Comparison of ENCODE assay signal across 8 cellular contexts in genomic region chr15:42736178-42736792, GRCh38. TPM values are rescaled to one million over a fixed set of nuclear protein-coding genes. Genes with fewer than 3 reads are reported as not detected.
A peak's percentile ranks its signal among the peaks of the same experiment; 100 is the strongest.
DNase-seq lines count a peak whose midpoint lies in the region; ATAC-seq and TF ChIP-seq lines count a peak whose summit lies in the region.

No MANE protein-coding gene starts in this region.

- CTCF ChIA-PET in AG04449 (lab: Yijun Ruan, JAX), result interaction anchor here (1.3 to 4.6 kb wide), 5 partner anchors 20 to 197 kb away, joined by 3 to 27 read pairs (median 5); no protein-coding TSS in a partner anchor
- CTCF ChIA-PET in activated CD4-positive, alpha-beta T cell treated with anti-CD3 and anti-CD28 coated beads, Interleukin-2, amount 10 ng/mL, durations not matched to agents 7 days and 5 days (lab: Charles Lee), result interaction anchor here (0.6 to 1.3 kb wide), 4 partner anchors 10 to 580 kb away, joined by 3 to 5 read pairs (median 4); no protein-coding TSS in a partner anchor

- POLR2A ChIA-PET in AG04449 (lab: Yijun Ruan, JAX), result interaction anchor here (0.5 kb wide), 1 partner anchor 174 kb away, joined by 3 read pairs; no protein-coding TSS in a partner anchor
- POLR2A ChIA-PET in activated CD4-positive, alpha-beta T cell treated with anti-CD3 and anti-CD28 coated beads, Interleukin-2, amount 10 ng/mL, durations not matched to agents 7 days and 5 days (lab: Charles Lee), result interaction anchor here (0.6 to 0.9 kb wide), 2 partner anchors 143 to 171 kb away, joined by 3 to 6 read pairs; no protein-coding TSS in a partner anchor

- H3K9me3 Mint-ChIP-seq in activated CD4-positive, alpha-beta T cell treated with anti-CD3 and anti-CD28 coated beads, Interleukin-2, amount 10 ng/mL, durations not matched to agents 7 days and 5 days, result no peaks in the 10 kb centered on the region

- H3K9me3 ChIP-seq in neuron (ENCODE audit: low read length), result no peaks in the 10 kb centered on the region

- peaks cover 27% of the 10 kb centered on the region for H3K36me3 Mint-ChIP-seq in activated CD4-positive, alpha-beta T cell treated with anti-CD3 and anti-CD28 coated beads, Interleukin-2, amount 10 ng/mL, durations not matched to agents 7 days and 5 days (ENCODE audit: low read depth)

- peaks cover 27% of the 10 kb centered on the region for H3K4me1 Mint-ChIP-seq in activated CD4-positive, alpha-beta T cell treated with anti-CD3 and anti-CD28 coated beads, Interleukin-2, amount 10 ng/mL, durations not matched to agents 7 days and 5 days

- H3K27ac Mint-ChIP-seq in activated CD4-positive, alpha-beta T cell treated with anti-CD3 and anti-CD28 coated beads, Interleukin-2, amount 10 ng/mL, durations not matched to agents 7 days and 5 days, result peak overlapping the region; percentile 73

- H3K4me3 Mint-ChIP-seq in activated CD4-positive, alpha-beta T cell treated with anti-CD3 and anti-CD28 coated beads, Interleukin-2, amount 10 ng/mL, durations not matched to agents 7 days and 5 days, result peak overlapping the region; percentile 79

- H3K27me3 ChIP-seq in neuron (ENCODE audit: insufficient read depth, low read length), result no peaks in the 10 kb centered on the region

- TF ChIP-seq CTCF in AG04449 (IDR thresholded peaks at IDR 0.05; ENCODE audit: insufficient read depth, low read length, missing control alignments) (no peak), fibroblast of mammary gland (conservative IDR thresholded peaks at IDR 0.05; ENCODE audit: control insufficient read depth, insufficient read depth, low read depth, low read length) (no peak)

- ATAC-seq in GM18907 (IDR thresholded peaks at IDR 0.05; ENCODE audit: unreplicated experiment), result peak; percentile 42
- ATAC-seq in HG03175 (IDR thresholded peaks at IDR 0.05; ENCODE audit: unreplicated experiment), result peak; percentile 32

- no peaks in the 10 kb centered on the region for H3K27me3 Mint-ChIP-seq in activated CD4-positive, alpha-beta T cell treated with anti-CD3 and anti-CD28 coated beads, Interleukin-2, amount 10 ng/mL, durations not matched to agents 7 days and 5 days

- peak overlapping the region; percentile 91 for H2AFZ ChIP-seq in neuron (ENCODE audit: low read depth, low read length)

- peaks cover 10% of the 10 kb centered on the region for H3K4me1 ChIP-seq in neuron (ENCODE audit: insufficient read depth, low read length)

- H3K4me3 ChIP-seq in AG04449 (ENCODE audit: low read depth, low read length) (peak overlapping the region; percentile 92), fibroblast of mammary gland (ENCODE audit: control insufficient read depth, low read depth, low read length) (peak overlapping the region; percentile 74), neuron (ENCODE audit: low read length) (peak overlapping the region; percentile 66)

- no peak for DNase-seq in AG04449 (ENCODE audit: low read depth, low spot score)
- DNase-seq in activated CD4-positive, alpha-beta T cell treated with anti-CD3 and anti-CD28 coated beads, Interleukin-2, amount 10 ng/mL, durations not matched to agents 7 days and 5 days, result peak; percentile 16
- peak; percentile 8 for DNase-seq in fibroblast of mammary gland (ENCODE audit: low read depth)
- DNase-seq in H4 (ENCODE audit: low spot score), result no peak
- DNase-seq in ureter (ENCODE audit: low spot score), result no peak

- peaks cover 36% of the 10 kb centered on the region for H3K36me3 ChIP-seq in neuron (ENCODE audit: insufficient read depth, low read length)

RNA-seq across cellular contexts. Expression of gene CDAN1, which starts 0.6 kb away (rescaled TPM):
- 10 to 100 TPM; 23.8 to 25.2 TPM for total RNA-seq in activated CD4-positive, alpha-beta T cell treated with anti-CD3 and anti-CD28 coated beads, Interleukin-2, amount 10 ng/mL, durations not matched to agents 7 days and 5 days
- 8.2 and 11.6 TPM in 2 replicates for total RNA-seq in H4 (2014; rRNA removed; shearing (Covaris generic))
- 13.3 TPM for total RNA-seq in ureter

Comparison
In these comparisons a context has a peak if more than half of its experiments do, and no peak if none do; other contexts are left out.
1. DNase-seq: peak in activated CD4-positive, alpha-beta T cell treated with anti-CD3 and anti-CD28 coated beads, Interleukin-2, amount 10 ng/mL, durations not matched to agents 7 days and 5 days (single experiment) and fibroblast of mammary gland (single experiment); none in AG04449 (single experiment), H4 (single experiment) and ureter (single experiment).
2. Peak in every context shown above with its lines, with median percentiles within 50 percentile points of each other: H3K4me3 ChIP-seq.